Comparison of ENCODE assay signal across 18 cellular contexts in the genomic region with DNA sequence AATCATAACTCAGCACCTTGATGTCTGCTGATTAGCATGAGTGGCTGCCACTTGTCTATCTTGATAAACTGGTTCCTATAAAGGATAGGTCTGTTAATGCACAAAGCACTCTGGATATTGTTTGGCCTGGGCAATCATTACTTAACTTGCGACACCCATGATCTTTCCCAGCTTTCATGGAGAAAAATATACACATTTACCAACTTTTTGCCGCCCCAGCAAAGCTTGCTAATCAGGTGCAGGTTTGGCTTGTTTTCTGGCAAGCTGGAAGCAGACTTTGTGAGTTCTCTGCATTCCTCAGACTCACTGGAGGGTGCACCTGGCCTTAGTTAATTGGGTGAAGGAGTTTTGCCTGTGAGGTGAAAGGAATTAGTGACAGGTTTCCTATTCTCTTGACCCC.
DNase-seq lines count a peak whose midpoint lies in the region; ATAC-seq and TF ChIP-seq lines count a peak whose summit lies in the region.
"Had no signal": no experiment of that assay in that cellular context is flagged by ENCODE, and none has a peak within 500 bp of the region (broad histone marks: within the 10 kb centered on the region; RNA-seq: fewer than 3 reads in every experiment).

No MANE protein-coding gene starts in this region.

- H3K23ac ChIP-seq in trophoblast cell (ENCODE audit: low read length), result no peak overlapping the region

- H3K79me1 ChIP-seq in trophoblast cell (ENCODE audit: low read length), result no peaks in the 10 kb centered on the region

- H3K79me2 ChIP-seq in GM23338 (replicated peaks; ENCODE audit: insufficient read depth) (no peaks in the 10 kb centered on the region), trophoblast cell (ENCODE audit: control insufficient read depth, insufficient read depth, low read length, poor library complexity) (no peaks in the 10 kb centered on the region)

- no peak overlapping the region for H3K4me2 ChIP-seq in GM23338
- H3K4me2 ChIP-seq in trophoblast cell (ENCODE audit: low read length), result peak overlapping the region; percentile 16

- no peak overlapping the region for H3K9ac ChIP-seq in iPS-18a (ENCODE audit: low read length)
- no peak overlapping the region for H3K9ac ChIP-seq in trophoblast cell (ENCODE audit: low read length)

- no peaks in the 10 kb centered on the region; the same call in 1 of the 2 replicates for H3K4me1 ChIP-seq in GM23338 (ENCODE audit: insufficient read depth)
- H3K4me1 ChIP-seq in iPS-18a (ENCODE audit: control insufficient read depth, low read depth, low read length), result peaks cover 12% of the 10 kb centered on the region
- peaks cover 0 to 5% of the 10 kb centered on the region in 2 experiments for H3K4me1 ChIP-seq in trophoblast cell (ENCODE audit: control insufficient read depth in 1 of 2, insufficient read depth in 2 of 2, low read length in 2 of 2)
- H3K4me1 ChIP-seq: ascending aorta had no signal

- H3K27ac ChIP-seq in GM23338 (ENCODE audit: low read depth) (no peak overlapping the region), iPS-18a (ENCODE audit: low read length) (peak overlapping the region; percentile 10), trophoblast cell (ENCODE audit: low read depth, low read length) (no peak overlapping the region)
- H3K27ac ChIP-seq: ascending aorta had no signal

- no peak overlapping the region for H3K18ac ChIP-seq in trophoblast cell (ENCODE audit: low read length)

- peak; percentile 73 for ATAC-seq in GM23338
- no peak for ATAC-seq in HG02642 (IDR thresholded peaks at IDR 0.05; ENCODE audit: poor library complexity, unreplicated experiment)
- no peak for ATAC-seq in GM21786 (IDR thresholded peaks at IDR 0.05; ENCODE audit: unreplicated experiment)
- ATAC-seq: activated CD8-positive, alpha-beta memory T cell treated with anti-CD3 and anti-CD28 coated beads, Interleukin-2, amount 10 ng/mL, durations not matched to agents 7 days and 5 days; K562 had no signal

- no peaks in the 10 kb centered on the region for H3K9me2 ChIP-seq in GM23338 (ENCODE audit: insufficient read depth)

- H3K4me3 Mint-ChIP-seq in GM23338, result no peak overlapping the region
- H3K4me3 Mint-ChIP-seq: activated CD8-positive, alpha-beta memory T cell treated with anti-CD3 and anti-CD28 coated beads, Interleukin-2, amount 10 ng/mL, durations not matched to agents 7 days and 5 days had no signal

- no peak overlapping the region for H2BK12ac ChIP-seq in trophoblast cell (ENCODE audit: low read length)

- H2BK120ac ChIP-seq in trophoblast cell (ENCODE audit: insufficient read depth, low read length, poor library complexity), result no peak overlapping the region

- H3K27ac Mint-ChIP-seq in GM23338, result peak overlapping the region; percentile 71; the same call in 1 of the 2 replicates
- H3K27ac Mint-ChIP-seq: activated CD8-positive, alpha-beta memory T cell treated with anti-CD3 and anti-CD28 coated beads, Interleukin-2, amount 10 ng/mL, durations not matched to agents 7 days and 5 days had no signal

- no peak overlapping the region for H4K12ac ChIP-seq in trophoblast cell (ENCODE audit: low read depth, low read length)

- H3K9me3 ChIP-seq in iPS-18a (ENCODE audit: control insufficient read depth, low read depth, low read length) (no peaks in the 10 kb centered on the region), trophoblast cell (ENCODE audit: insufficient read depth, low read depth, low read length) (no peaks in the 10 kb centered on the region)
- H3K9me3 ChIP-seq: ascending aorta had no signal

- H3K4me3 ChIP-seq in GM23338 (no peak overlapping the region), iPS-18a (ENCODE audit: low read length) (no peak overlapping the region), trophoblast cell (ENCODE audit: low read depth, low read length) (no peak overlapping the region)
- H3K4me3 ChIP-seq: ascending aorta, K562 had no signal

- H3K27me3 ChIP-seq in GM23338 (ENCODE audit: insufficient read depth), result no peaks in the 10 kb centered on the region
- H3K27me3 ChIP-seq in iPS-18a (ENCODE audit: control insufficient read depth, insufficient read depth, low read length), result no peaks in the 10 kb centered on the region
- H3K27me3 ChIP-seq in trophoblast cell (ENCODE audit: insufficient read depth, low read length), result no peaks in the 10 kb centered on the region
- H3K27me3 ChIP-seq: ascending aorta had no signal

- no peak overlapping the region for H3K4ac ChIP-seq in trophoblast cell (ENCODE audit: low read depth, low read length)

- H2AK5ac ChIP-seq in trophoblast cell (ENCODE audit: low read length), result no peak overlapping the region

- H3K9me3 Mint-ChIP-seq in GM23338, result peaks cover 8% of the 10 kb centered on the region

- H3K27me3 Mint-ChIP-seq in GM23338 (ENCODE audit: insufficient read depth, low read depth, poor library complexity), result peaks cover 3% of the 10 kb centered on the region
- H3K27me3 Mint-ChIP-seq: activated CD8-positive, alpha-beta memory T cell treated with anti-CD3 and anti-CD28 coated beads, Interleukin-2, amount 10 ng/mL, durations not matched to agents 7 days and 5 days had no signal

- no CpG with 5 or more reads among the region's 2 CpGs for WGBS in trophoblast cell (ENCODE audit: extremely low coverage, insufficient coverage, insufficient read length)

- no peak for TF ChIP-seq CTCF in GM23338 (conservative IDR thresholded peaks at IDR 0.05; ENCODE audit: low read depth in 2 of 2)

- no peak overlapping the region for H4K91ac ChIP-seq in trophoblast cell (ENCODE audit: low read depth, low read length)

- no peak overlapping the region for H4K8ac ChIP-seq in trophoblast cell (ENCODE audit: low read depth, low read length)

- H3K36me3 Mint-ChIP-seq in GM23338 (ENCODE audit: low read depth), result peaks cover 7% of the 10 kb centered on the region
- H3K36me3 Mint-ChIP-seq: activated CD8-positive, alpha-beta memory T cell treated with anti-CD3 and anti-CD28 coated beads, Interleukin-2, amount 10 ng/mL, durations not matched to agents 7 days and 5 days had no signal

- H3K14ac ChIP-seq in trophoblast cell (ENCODE audit: low read length), result no peak overlapping the region

- H2AFZ ChIP-seq in GM23338 (no peak overlapping the region), trophoblast cell (ENCODE audit: insufficient read depth, low read length, poor library complexity) (no peak overlapping the region)

- DNase-seq in GM23338 (ENCODE audit: low spot score) (peak; percentile 68), NCI-H510A treated with DMSO at 0.1 percent for 48 hours (lab: John Stamatoyannopoulos, UW) (peak; percentile 80), trophoblast cell (peak in 1 of 2 donors; percentile 2), NCI-H345 (lab: John Stamatoyannopoulos, UW) (no peak)
- DNase-seq in activated CD4-positive, CD25-positive, alpha-beta regulatory T cell treated with anti-CD3 and anti-CD28 coated beads, Interleukin-2, amount 50 U/mL, for 72 hours, result no peak
- DNase-seq: activated CD8-positive, alpha-beta memory T cell treated with anti-CD3 and anti-CD28 coated beads, Interleukin-2, amount 10 ng/mL, durations not matched to agents 7 days and 5 days; activated effector memory CD4-positive, alpha-beta T cell treated with Interleukin-2 at 50 U/mL for 16 hours; midbrain; NCI-H2227 treated with DMSO at 0.1 percent for 48 hours; nucleus accumbens; SHP77 treated with DMSO at 0.1 percent for 48 hours; stimulated activated CD4-positive, alpha-beta T cell treated with anti-CD3 and anti-CD28 coated beads, Interleukin-4, amount 100 ng/mL, for 1 hour; stimulated activated CD8-positive, alpha-beta memory T cell treated with anti-CD3 and anti-CD28 coated beads, Interleukin-4, amount 100 ng/mL, for 48 hours had no signal

- no peak overlapping the region for H2BK5ac ChIP-seq in trophoblast cell (ENCODE audit: low read depth, low read length, poor library complexity)

- peaks cover 16% of the 10 kb centered on the region for H3K4me1 Mint-ChIP-seq in GM23338
- H3K4me1 Mint-ChIP-seq: activated CD8-positive, alpha-beta memory T cell treated with anti-CD3 and anti-CD28 coated beads, Interleukin-2, amount 10 ng/mL, durations not matched to agents 7 days and 5 days had no signal

- no peaks in the 10 kb centered on the region for H4K20me1 ChIP-seq in GM23338 (replicated peaks; ENCODE audit: insufficient read depth)

- H3F3A ChIP-seq in GM23338 (replicated peaks; ENCODE audit: low read depth), result no peaks in the 10 kb centered on the region

- H3K36me3 ChIP-seq in GM23338 (ENCODE audit: insufficient read depth) (no peaks in the 10 kb centered on the region), iPS-18a (ENCODE audit: control insufficient read depth, low read depth, low read length) (no peaks in the 10 kb centered on the region), trophoblast cell (ENCODE audit: control insufficient read depth in 1 of 2, insufficient read depth in 2 of 2, low read length in 2 of 2) (no peaks in the 10 kb centered on the region)
- H3K36me3 ChIP-seq: ascending aorta had no signal

TF ChIP-seq in GM23338, 12 proteins besides CTCF, POLR2A, EP300 and RAD21 (continues in another document):
- TF ChIP-seq JUNB (IDR thresholded peaks at IDR 0.05; ENCODE audit: unreplicated experiment), result no peak
- no peak for TF ChIP-seq EZH2phosphoT487 (IDR thresholded peaks at IDR 0.05; ENCODE audit: unreplicated experiment)
- TF ChIP-seq, protein P1, sequence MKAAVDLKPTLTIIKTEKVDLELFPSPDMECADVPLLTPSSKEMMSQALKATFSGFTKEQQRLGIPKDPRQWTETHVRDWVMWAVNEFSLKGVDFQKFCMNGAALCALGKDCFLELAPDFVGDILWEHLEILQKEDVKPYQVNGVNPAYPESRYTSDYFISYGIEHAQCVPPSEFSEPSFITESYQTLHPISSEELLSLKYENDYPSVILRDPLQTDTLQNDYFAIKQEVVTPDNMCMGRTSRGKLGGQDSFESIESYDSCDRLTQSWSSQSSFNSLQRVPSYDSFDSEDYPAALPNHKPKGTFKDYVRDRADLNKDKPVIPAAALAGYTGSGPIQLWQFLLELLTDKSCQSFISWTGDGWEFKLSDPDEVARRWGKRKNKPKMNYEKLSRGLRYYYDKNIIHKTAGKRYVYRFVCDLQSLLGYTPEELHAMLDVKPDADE (IDR thresholded peaks at IDR 0.05), result no peak
- no peak for TF ChIP-seq EZH2 (IDR thresholded peaks at IDR 0.05; ENCODE audit: low read depth, unreplicated experiment)
- no peak for TF ChIP-seq CREB1 (CRISPR knock-in tag; IDR thresholded peaks at IDR 0.05; ENCODE audit: low read depth)
- no peak for TF ChIP-seq STAT1 (IDR thresholded peaks at IDR 0.05; ENCODE audit: unreplicated experiment)

Comparison
In these comparisons a context has a peak if more than half of its experiments do, and no peak if none do; other contexts are left out.
1. DNase-seq: peak in GM23338 (single experiment) and NCI-H510A treated with DMSO at 0.1 percent for 48 hours (single experiment); none in NCI-H345 (single experiment) and activated CD4-positive, CD25-positive, alpha-beta regulatory T cell treated with anti-CD3 and anti-CD28 coated beads, Interleukin-2, amount 50 U/mL, for 72 hours (single experiment).